8 cellular contexts compared by ENCODE assay signal in the genomic region with DNA sequence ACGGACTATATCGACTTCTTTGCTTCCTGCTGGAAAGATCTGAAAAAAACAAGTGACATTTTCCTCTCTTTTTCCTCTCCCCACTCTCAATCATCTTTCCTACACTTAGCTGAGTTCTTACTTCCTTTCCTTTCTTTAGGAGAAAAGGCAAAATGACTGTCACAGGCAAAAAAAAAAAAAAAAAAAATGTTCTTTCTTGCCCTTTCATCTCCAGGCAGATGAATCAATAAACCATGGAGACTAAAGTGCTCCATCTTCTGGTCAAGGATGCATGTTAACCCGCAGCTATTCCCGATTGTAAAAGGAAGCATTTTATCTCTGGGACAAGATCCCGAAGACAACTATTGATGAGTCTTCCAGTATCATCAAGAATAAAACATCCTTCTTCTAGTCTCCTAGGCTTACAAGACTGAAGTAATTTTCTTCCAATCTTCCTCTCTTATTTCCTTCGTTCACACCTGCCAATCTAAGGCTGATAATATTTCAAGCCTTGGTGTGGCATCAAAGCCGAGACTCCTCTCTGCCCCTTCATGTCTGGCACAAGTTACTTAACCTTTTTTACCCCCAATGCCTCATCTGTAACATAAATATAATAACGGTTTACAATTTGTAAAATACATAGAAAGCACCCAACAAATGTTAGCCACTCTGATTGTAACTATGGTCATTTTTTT.
DNase-seq lines count a peak whose midpoint lies in the region; ATAC-seq and TF ChIP-seq lines count a peak whose summit lies in the region.

No MANE protein-coding gene starts in this region.

- peak overlapping the region; percentile 34 for H3K4me3 ChIP-seq in BE2C (ENCODE audit: low read depth, low read length)
- H3K4me3 ChIP-seq in GM23248, result no peak overlapping the region
- no peak overlapping the region for H3K4me3 ChIP-seq in Panc1 (ENCODE audit: low read depth in 2 of 2, low read length in 2 of 2)
- H3K4me3 ChIP-seq in epithelial cell of proximal tubule (ENCODE audit: low read depth, low read length), result no peak overlapping the region

- no peak for DNase-seq in BE2C
- DNase-seq in GM23248, result peak; percentile 72
- DNase-seq in Panc1 (ENCODE audit: low read depth, low spot score), result no peak
- no peak for DNase-seq in epithelial cell of proximal tubule (ENCODE audit: low read depth)
- DNase-seq in osteocyte (ENCODE audit: extremely low spot score, unreplicated experiment), result no peak
- DNase-seq in stimulated activated naive CD8-positive, alpha-beta T cell treated with anti-CD3 and anti-CD28 coated beads, Interleukin-15, Interleukin-2, amounts not matched to agents 100 U/mL and 50 U/mL, for 24 hours, result no peak
- no peak for DNase-seq in stimulated activated effector memory CD8-positive, alpha-beta T cell treated with anti-CD3 and anti-CD28 coated beads, Interleukin-12 subunit alpha, Interleukin-12 subunit beta, amount 100 ng/mL, for 72 hours (ENCODE audit: low spot score in 2 of 2)
- DNase-seq in activated CD4-positive, alpha-beta T cell treated with anti-CD3 and anti-CD28 coated beads, Interleukin-2, amount 10 ng/mL, durations not matched to agents 7 days and 5 days, result no peak

- H3K4me2 ChIP-seq in GM23248 (ENCODE audit: unreplicated experiment), result peak overlapping the region; percentile 6

- no peaks in the 10 kb centered on the region for H3K27me3 Mint-ChIP-seq in osteocyte (ENCODE audit: unreplicated experiment)
- no peaks in the 10 kb centered on the region for H3K27me3 Mint-ChIP-seq in activated CD4-positive, alpha-beta T cell treated with anti-CD3 and anti-CD28 coated beads, Interleukin-2, amount 10 ng/mL, durations not matched to agents 7 days and 5 days

- H3K9me2 ChIP-seq in GM23248 (ENCODE audit: insufficient read depth), result no peaks in the 10 kb centered on the region

- H3K4me1 Mint-ChIP-seq in osteocyte (ENCODE audit: unreplicated experiment), result peaks cover 7% of the 10 kb centered on the region
- peaks cover 30% of the 10 kb centered on the region for H3K4me1 Mint-ChIP-seq in stimulated activated effector memory CD8-positive, alpha-beta T cell treated with anti-CD3 and anti-CD28 coated beads, Interleukin-12 subunit alpha, Interleukin-12 subunit beta, amount 100 ng/mL, for 72 hours
- peaks cover 14% of the 10 kb centered on the region for H3K4me1 Mint-ChIP-seq in activated CD4-positive, alpha-beta T cell treated with anti-CD3 and anti-CD28 coated beads, Interleukin-2, amount 10 ng/mL, durations not matched to agents 7 days and 5 days

- H3K4me1 ChIP-seq in BE2C (no peaks in the 10 kb centered on the region), GM23248 (ENCODE audit: insufficient read depth) (peaks cover 53% of the 10 kb centered on the region), Panc1 (ENCODE audit: control insufficient read depth, insufficient read depth, low read length) (no peaks in the 10 kb centered on the region)

- H3K79me2 ChIP-seq in GM23248 (ENCODE audit: insufficient read depth), result no peaks in the 10 kb centered on the region

- BruUV-seq in Panc1 (replicated peaks; lab: Mats Ljungman, UMichigan), result no TSS peak

- intact Hi-C loops in Panc1 (cut with micrococcal nuclease; ENCODE audit: unreplicated experiment), result no loop called here

- no peak overlapping the region for H3K4me3 Mint-ChIP-seq in osteocyte (ENCODE audit: unreplicated experiment)
- no peak overlapping the region for H3K4me3 Mint-ChIP-seq in stimulated activated effector memory CD8-positive, alpha-beta T cell treated with anti-CD3 and anti-CD28 coated beads, Interleukin-12 subunit alpha, Interleukin-12 subunit beta, amount 100 ng/mL, for 72 hours
- no peak overlapping the region for H3K4me3 Mint-ChIP-seq in activated CD4-positive, alpha-beta T cell treated with anti-CD3 and anti-CD28 coated beads, Interleukin-2, amount 10 ng/mL, durations not matched to agents 7 days and 5 days

- peak; percentile 81 for TF ChIP-seq CTCF in BE2C (IDR thresholded peaks at IDR 0.05; ENCODE audit: low read depth, low read length)
- TF ChIP-seq CTCF in Panc1 (IDR thresholded peaks at IDR 0.05), result peak; percentile 57; the same call in 1 of the 2 replicates
- peak; percentile 71 for TF ChIP-seq CTCF in epithelial cell of proximal tubule (conservative IDR thresholded peaks at IDR 0.05; ENCODE audit: low read depth, low read length)
- TF ChIP-seq CTCF in osteocyte (IDR thresholded peaks at IDR 0.05), result peak; percentile 68

- CTCF ChIA-PET in Panc1 (lab: Charles Lee), result interaction anchor here (0.6 to 0.8 kb wide), 3 partner anchors 21 to 1227 kb away, joined by 3 to 8 read pairs (median 5); no protein-coding TSS in a partner anchor
- CTCF ChIA-PET in activated CD4-positive, alpha-beta T cell treated with anti-CD3 and anti-CD28 coated beads, Interleukin-2, amount 10 ng/mL, durations not matched to agents 7 days and 5 days (lab: Charles Lee), result interaction anchor here (0.6 to 1.3 kb wide), 6 partner anchors 15 to 1226 kb away, joined by 3 to 4 read pairs (median 3); no protein-coding TSS in a partner anchor

- no peaks in the 10 kb centered on the region for H3K9me3 ChIP-seq in BE2C
- no peaks in the 10 kb centered on the region for H3K9me3 ChIP-seq in GM23248 (ENCODE audit: low read depth)
- H3K9me3 ChIP-seq in Panc1 (ENCODE audit: control insufficient read depth, insufficient read depth, low read depth, low read length), result no peaks in the 10 kb centered on the region

- H2AFZ ChIP-seq in GM23248, result peak overlapping the region; percentile 40

- POLR2A ChIA-PET in Panc1 (lab: Charles Lee), result interaction anchor here (0.6 kb wide), 1 partner anchor 463 kb away, joined by 3 read pairs; no protein-coding TSS in a partner anchor
- POLR2A ChIA-PET in activated CD4-positive, alpha-beta T cell treated with anti-CD3 and anti-CD28 coated beads, Interleukin-2, amount 10 ng/mL, durations not matched to agents 7 days and 5 days (lab: Charles Lee), result no interaction called here

- no peak overlapping the region for H3K27ac Mint-ChIP-seq in osteocyte (ENCODE audit: unreplicated experiment)
- no peak overlapping the region for H3K27ac Mint-ChIP-seq in stimulated activated effector memory CD8-positive, alpha-beta T cell treated with anti-CD3 and anti-CD28 coated beads, Interleukin-12 subunit alpha, Interleukin-12 subunit beta, amount 100 ng/mL, for 72 hours
- no peak overlapping the region for H3K27ac Mint-ChIP-seq in activated CD4-positive, alpha-beta T cell treated with anti-CD3 and anti-CD28 coated beads, Interleukin-2, amount 10 ng/mL, durations not matched to agents 7 days and 5 days

- no peaks in the 10 kb centered on the region for H3K9me3 Mint-ChIP-seq in osteocyte (ENCODE audit: unreplicated experiment)
- no peaks in the 10 kb centered on the region for H3K9me3 Mint-ChIP-seq in stimulated activated effector memory CD8-positive, alpha-beta T cell treated with anti-CD3 and anti-CD28 coated beads, Interleukin-12 subunit alpha, Interleukin-12 subunit beta, amount 100 ng/mL, for 72 hours
- peaks cover 3% of the 10 kb centered on the region for H3K9me3 Mint-ChIP-seq in activated CD4-positive, alpha-beta T cell treated with anti-CD3 and anti-CD28 coated beads, Interleukin-2, amount 10 ng/mL, durations not matched to agents 7 days and 5 days

- H3K27ac ChIP-seq in GM23248 (peak overlapping the region; percentile 40), Panc1 (ENCODE audit: low read length) (no peak overlapping the region)

- H3K36me3 ChIP-seq in BE2C, result no peaks in the 10 kb centered on the region
- H3K36me3 ChIP-seq in GM23248 (ENCODE audit: low read depth), result no peaks in the 10 kb centered on the region
- H3K36me3 ChIP-seq in Panc1 (ENCODE audit: control insufficient read depth, insufficient read depth, low read length), result no peaks in the 10 kb centered on the region

- WGBS in GM23248 (ENCODE audit: low coverage in 1 of 2, low lambda C conversion rate in 2 of 2, missing lambda C conversion rate in 2 of 2), 2 experiments, result 48% methylated on average over 8 of the region's 8 CpGs

- H3K27me3 ChIP-seq in BE2C (no peaks in the 10 kb centered on the region), GM23248 (replicated peaks; ENCODE audit: insufficient read depth) (no peaks in the 10 kb centered on the region), Panc1 (ENCODE audit: control insufficient read depth, insufficient read depth, low read length) (no peaks in the 10 kb centered on the region)

- no peaks in the 10 kb centered on the region for H4K20me1 ChIP-seq in GM23248 (ENCODE audit: insufficient read depth)

- H3F3A ChIP-seq in GM23248 (ENCODE audit: insufficient read depth), result peaks cover 38% of the 10 kb centered on the region

- no peak for ATAC-seq in Panc1
- ATAC-seq in stimulated activated naive CD8-positive, alpha-beta T cell treated with anti-CD3 and anti-CD28 coated beads, Interleukin-15, Interleukin-2, amounts not matched to agents 100 U/mL and 50 U/mL, for 24 hours, result no peak
- no peak for ATAC-seq in stimulated activated effector memory CD8-positive, alpha-beta T cell treated with anti-CD3 and anti-CD28 coated beads, Interleukin-12 subunit alpha, Interleukin-12 subunit beta, amount 100 ng/mL, for 72 hours

- H3K36me3 Mint-ChIP-seq in osteocyte (ENCODE audit: unreplicated experiment), result no peaks in the 10 kb centered on the region
- H3K36me3 Mint-ChIP-seq in stimulated activated effector memory CD8-positive, alpha-beta T cell treated with anti-CD3 and anti-CD28 coated beads, Interleukin-12 subunit alpha, Interleukin-12 subunit beta, amount 100 ng/mL, for 72 hours, result no peaks in the 10 kb centered on the region
- no peaks in the 10 kb centered on the region for H3K36me3 Mint-ChIP-seq in activated CD4-positive, alpha-beta T cell treated with anti-CD3 and anti-CD28 coated beads, Interleukin-2, amount 10 ng/mL, durations not matched to agents 7 days and 5 days (ENCODE audit: low read depth)

- in situ Hi-C loops in GM23248 (cut with MboI) (no loop called here), Panc1 (cut with HindIII; ENCODE audit: low pct_unique_long_range_greater_than_20kb, low sequenced_read_pairs) (no loop called here)

- H3K9ac ChIP-seq in GM23248, result no peak overlapping the region
